ENCODE assay signal across 33 cellular contexts in the genomic region with DNA sequence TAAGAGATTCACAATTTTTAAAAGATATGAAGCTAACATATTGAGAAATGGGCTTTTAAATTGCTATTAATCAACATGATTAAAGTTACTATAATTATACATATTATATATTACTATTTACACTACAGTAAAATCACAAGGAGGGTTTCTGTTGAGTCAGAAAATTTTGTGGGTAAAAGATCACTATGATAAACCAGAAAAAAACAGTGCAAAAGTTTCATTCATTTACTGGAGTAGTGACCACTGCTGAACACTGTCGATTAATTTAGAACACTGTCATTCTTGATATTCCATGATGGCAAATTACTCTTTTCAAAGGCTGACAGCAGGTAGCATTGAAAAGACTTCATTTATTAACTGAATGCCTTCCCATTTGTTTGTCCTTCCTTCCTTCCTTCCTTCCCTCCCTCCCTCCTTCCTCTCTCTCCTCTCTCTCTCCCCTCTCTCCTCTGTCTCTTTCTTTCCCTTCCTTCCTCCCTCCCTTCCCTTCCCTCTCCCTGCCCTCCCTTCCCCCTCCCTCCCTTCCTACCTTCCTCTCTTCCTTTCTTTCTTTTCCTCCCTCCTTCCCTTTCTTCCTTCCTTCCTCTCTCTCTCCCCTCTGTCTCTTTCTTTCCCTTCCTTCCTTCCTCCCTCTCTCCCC.
"Had no signal": no experiment of that assay in that cellular context is flagged by ENCODE, and none has a peak within 500 bp of the region (broad histone marks: within the 10 kb centered on the region; RNA-seq: fewer than 3 reads in every experiment).

No MANE protein-coding gene starts in this region.

- H3K4me3 ChIP-seq: coronary artery, dorsolateral prefrontal cortex, heart left ventricle had no signal

- DNase-seq: activated B cell treated with CpG ODN at 0.5 μM for 24 hours; activated CD4-positive, alpha-beta T cell treated with anti-CD3 and anti-CD28 coated beads for 48 hours; activated CD4-positive, alpha-beta T cell treated with anti-CD3 and anti-CD28 coated beads, Interleukin-2, amount 50 U/mL, for 1 hour; activated CD4-positive, alpha-beta T cell treated with anti-CD3 and anti-CD28 coated beads, Interleukin-2, amount 50 U/mL, for 48 hours; activated CD8-positive, alpha-beta memory T cell treated with anti-CD3 and anti-CD28 coated beads for 24 hours; activated CD8-positive, alpha-beta T cell treated with anti-CD3 and anti-CD28 coated beads for 36 hours; activated effector memory CD4-positive, alpha-beta T cell treated with Interleukin-2 at 50 U/mL for 16 hours; activated gamma-delta T cell treated with Interleukin-2 at 50 U/mL for 16 hours; activated naive CD4-positive, alpha-beta T cell treated with anti-CD3 and anti-CD28 coated beads, Interleukin-2, amount 50 U/mL, for 16 hours; activated naive CD4-positive, alpha-beta T cell treated with Interleukin-2 at 50 U/mL for 16 hours; activated T-cell treated with anti-CD3 and anti-CD28 coated beads, Interleukin-2, amount 50 U/mL, for 4 hours; amniotic stem cell; anterior cingulate cortex; brain microvascular endothelial cell; dorsolateral prefrontal cortex; effector memory CD4-positive, alpha-beta T cell; endodermal cell; foreskin fibroblast; heart left ventricle; T-helper 1 cell; T-helper 17 cell; T1000; WERI-Rb-1 had no signal

- H3K27me3 Mint-ChIP-seq: activated B cell treated with CpG ODN at 0.5 μM for 24 hours; activated CD8-positive, alpha-beta T cell treated with anti-CD3 and anti-CD28 coated beads for 36 hours; activated naive CD8-positive, alpha-beta T cell; central memory CD8-positive, alpha-beta T cell; dendritic cell treated with granulocyte-macrophage colony-stimulating factor and Interleukin-4, amounts not matched to agents 40 ng/mL and 50 ng/mL, for 4 days; T-helper 17 cell had no signal

- H3K9me3 Mint-ChIP-seq: activated B cell treated with CpG ODN at 0.5 μM for 24 hours; activated CD8-positive, alpha-beta T cell treated with anti-CD3 and anti-CD28 coated beads for 36 hours; activated T-cell treated with anti-CD3 and anti-CD28 coated beads, Interleukin-2, amount 50 U/mL, for 4 hours; central memory CD8-positive, alpha-beta T cell; dendritic cell treated with granulocyte-macrophage colony-stimulating factor and Interleukin-4, amounts not matched to agents 40 ng/mL and 50 ng/mL, for 4 days; endodermal cell; T-helper 2 cell treated with Interferon-gamma antibody and Interleukin-4, amounts not matched to agents 5 μg/mL and 100 μg/mL, for 36 hours had no signal

- H3K27ac Mint-ChIP-seq: activated B cell treated with CpG ODN at 0.5 μM for 24 hours; activated CD8-positive, alpha-beta T cell treated with anti-CD3 and anti-CD28 coated beads for 36 hours; activated naive CD8-positive, alpha-beta T cell; dendritic cell treated with granulocyte-macrophage colony-stimulating factor and Interleukin-4, amounts not matched to agents 40 ng/mL and 50 ng/mL, for 4 days; endodermal cell; T-helper 17 cell; T-helper 2 cell treated with Interferon-gamma antibody and Interleukin-4, amounts not matched to agents 5 μg/mL and 100 μg/mL, for 36 hours had no signal

- H3K4me1 Mint-ChIP-seq: activated B cell treated with CpG ODN at 0.5 μM for 24 hours; central memory CD8-positive, alpha-beta T cell; endodermal cell had no signal

- H3K9me3 ChIP-seq: heart left ventricle had no signal

- H3K27ac ChIP-seq: brain microvascular endothelial cell, coronary artery, dorsolateral prefrontal cortex, heart left ventricle, WERI-Rb-1 had no signal

- H3K27me3 ChIP-seq: brain microvascular endothelial cell, dorsolateral prefrontal cortex, heart left ventricle had no signal

- FAIRE-seq: astrocyte, bronchial epithelial cell, frontal cortex had no signal

- H3K4me3 Mint-ChIP-seq: activated B cell treated with CpG ODN at 0.5 μM for 24 hours; activated CD8-positive, alpha-beta T cell treated with anti-CD3 and anti-CD28 coated beads for 36 hours; activated naive CD8-positive, alpha-beta T cell; activated T-cell treated with anti-CD3 and anti-CD28 coated beads, Interleukin-2, amount 50 U/mL, for 4 hours; central memory CD8-positive, alpha-beta T cell; dendritic cell treated with granulocyte-macrophage colony-stimulating factor and Interleukin-4, amounts not matched to agents 40 ng/mL and 50 ng/mL, for 4 days; endodermal cell; T-helper 17 cell; T-helper 2 cell treated with Interferon-gamma antibody and Interleukin-4, amounts not matched to agents 5 μg/mL and 100 μg/mL, for 36 hours had no signal

- H3K36me3 ChIP-seq: brain microvascular endothelial cell, WERI-Rb-1 had no signal

- ATAC-seq: activated CD4-positive, CD25-positive, alpha-beta regulatory T cell treated with anti-CD3 and anti-CD28 coated beads, Interleukin-2, amount 50 U/mL, for 24 hours; activated CD8-positive, alpha-beta T cell treated with anti-CD3 and anti-CD28 coated beads for 36 hours; activated T-cell treated with anti-CD3 and anti-CD28 coated beads, Interleukin-2, amount 50 U/mL, for 4 hours; esophagus mucosa; heart left ventricle; T-helper 17 cell had no signal

- H3K4me1 ChIP-seq: heart left ventricle had no signal
